ENCODE assay signal across 29 cellular contexts in genomic region chr11:112160452-112160851, GRCh38. TPM values are rescaled to one million over a fixed set of nuclear protein-coding genes. Genes with fewer than 3 reads are reported as not detected.
DNase-seq lines count a peak whose midpoint lies in the region; TF ChIP-seq lines count a peak whose summit lies in the region.
"Had no signal": no experiment of that assay in that cellular context is flagged by ENCODE, and none has a peak within 500 bp of the region (broad histone marks: within the 10 kb centered on the region; RNA-seq: fewer than 3 reads in every experiment).

No MANE protein-coding gene starts in this region.

- H3K27me3 Mint-ChIP-seq in MCF 10A (ENCODE audit: insufficient read depth, unreplicated experiment) = no peaks in the 10 kb centered on the region
- peaks cover 2% of the 10 kb centered on the region for H3K27me3 Mint-ChIP-seq in nephron progenitor cell (ENCODE audit: low read depth, poor library complexity)

- no peak overlapping the region for H2AFZ ChIP-seq in mammary epithelial cell (ENCODE audit: low read depth, low read length)

- intact Hi-C loops in MCF 10A (cut with micrococcal nuclease) = loop anchor here (10.0 kb wide), 1 partner anchor 286 kb away; the partner anchor contains the start of genes ALG9, CFAP68 and FDXACB1
- intact Hi-C loops in breast epithelium (cut with DNase I; ENCODE audit: low total_unique reads) = no loop called here
- intact Hi-C loops in mammary epithelial cell (cut with micrococcal nuclease) = no loop called here
- intact Hi-C loops in vagina (cut with DNase I) = no loop called here

- H3K36me3 Mint-ChIP-seq in MCF 10A (ENCODE audit: insufficient read depth, unreplicated experiment) (peaks cover 40% of the 10 kb centered on the region), nephron progenitor cell (ENCODE audit: low read depth) (peaks cover 5% of the 10 kb centered on the region)
- H3K36me3 Mint-ChIP-seq: IgD-negative memory B cell had no signal

- no peaks in the 10 kb centered on the region for H3K36me3 ChIP-seq in breast epithelium
- H3K36me3 ChIP-seq in mammary epithelial cell (ENCODE audit: insufficient read depth, low read length) = no peaks in the 10 kb centered on the region
- no peaks in the 10 kb centered on the region for H3K36me3 ChIP-seq in vagina
- H3K36me3 ChIP-seq: brain microvascular endothelial cell had no signal

- H3K4me1 ChIP-seq in breast epithelium = peaks cover 0 to 4% of the 10 kb centered on the region in 2 donors
- peaks cover 63% of the 10 kb centered on the region for H3K4me1 ChIP-seq in mammary epithelial cell (ENCODE audit: insufficient read depth, low read length)
- H3K4me1 ChIP-seq in vagina = peaks cover 21% of the 10 kb centered on the region

- POLR2A ChIA-PET in MCF 10A (lab: Yijun Ruan, JAX) = interaction anchor here (0.7 to 6.7 kb wide), 5 partner anchors 32 to 234 kb away, joined by 3 to 73 read pairs (median 4); partner anchors contain the start of genes SDHD and TIMM8B

- no peak for TF ChIP-seq POLR2A in breast epithelium (IDR thresholded peaks at IDR 0.05)
- no peak for TF ChIP-seq POLR2A in vagina (IDR thresholded peaks at IDR 0.05)

- DNase-seq in MCF 10A (ENCODE audit: unreplicated experiment) = no peak
- no peak for DNase-seq in breast epithelium (ENCODE audit: low spot score in 2 of 2)
- DNase-seq in mammary epithelial cell = no peak
- DNase-seq in nephron progenitor cell = no peak
- no peak for DNase-seq in vagina (ENCODE audit: extremely low spot score in 2 of 2)
- no peak for DNase-seq in epidermal melanocyte (ENCODE audit: insufficient read length, low spot score)
- DNase-seq in activated CD4-positive, alpha-beta T cell treated with anti-CD3 and anti-CD28 coated beads for 4 hours = no peak
- no peak for DNase-seq in activated naive CD4-positive, alpha-beta T cell treated with Interleukin-2 at 50 U/mL for 16 hours
- DNase-seq: activated CD4-positive, alpha-beta T cell treated with anti-CD3 and anti-CD28 coated beads, Interleukin-2, amount 10 ng/mL, durations not matched to agents 7 days and 5 days; amygdala; brain microvascular endothelial cell; CD4-positive, CD25-positive, alpha-beta regulatory T cell; NCI-H1092 treated with DMSO at 0.1 percent for 48 hours; NCI-H187 treated with DMSO at 0.1 percent for 48 hours; NCI-H2171; NCI-H510A; stimulated activated naive B cell treated with anti-CD40 and anti-IgM and Interleukin-4, amounts not matched to agents 10 μg/mL and 1 μg/mL and 100 μg/mL, for 72 hours; substantia nigra; T1000 had no signal

- H3K9me3 ChIP-seq in breast epithelium (no peaks in the 10 kb centered on the region), mammary epithelial cell (replicated peaks; ENCODE audit: insufficient read depth, low read length) (no peaks in the 10 kb centered on the region), vagina (no peaks in the 10 kb centered on the region)

- no peak overlapping the region for H3K9ac ChIP-seq in mammary epithelial cell (ENCODE audit: insufficient read depth, low read length)

- 100% methylated on average over 1 of the region's 1 CpG for whole genome bisulfite sequencing in mammary epithelial cell (ENCODE audit: low coverage, missing lambda C conversion rate)

- peak overlapping the region; percentile 96 for H3K4me3 Mint-ChIP-seq in MCF 10A (ENCODE audit: unreplicated experiment)
- no peak overlapping the region for H3K4me3 Mint-ChIP-seq in nephron progenitor cell
- H3K4me3 Mint-ChIP-seq: activated CD4-positive, alpha-beta T cell treated with anti-CD3 and anti-CD28 coated beads, Interleukin-2, amount 10 ng/mL, durations not matched to agents 7 days and 5 days; CD4-positive, CD25-positive, alpha-beta regulatory T cell; natural killer cell treated with Interleukin-12 subunit alpha and Interleukin-12 subunit beta and Interleukin-15 and Interleukin-18, amount 100 ng/mL, for 72 hours; stimulated activated naive B cell treated with anti-CD40 and anti-IgM and Interleukin-4, amounts not matched to agents 10 μg/mL and 1 μg/mL and 100 μg/mL, for 72 hours had no signal

- BruUV-seq in MCF 10A (replicated peaks; lab: Mats Ljungman, UMichigan) = no TSS peak
- BruUV-seq in mammary epithelial cell (replicated peaks; lab: Mats Ljungman, UMichigan) = no TSS peak

- H3K9me3 Mint-ChIP-seq in MCF 10A (ENCODE audit: unreplicated experiment) (no peaks in the 10 kb centered on the region), nephron progenitor cell (no peaks in the 10 kb centered on the region)
- H3K9me3 Mint-ChIP-seq: activated CD4-positive, alpha-beta T cell treated with anti-CD3 and anti-CD28 coated beads, Interleukin-2, amount 10 ng/mL, durations not matched to agents 7 days and 5 days; natural killer cell treated with Interleukin-12 subunit alpha and Interleukin-12 subunit beta and Interleukin-15 and Interleukin-18, amount 100 ng/mL, for 72 hours; stimulated activated naive B cell treated with anti-CD40 and anti-IgM and Interleukin-4, amounts not matched to agents 10 μg/mL and 1 μg/mL and 100 μg/mL, for 72 hours had no signal

- dilution Hi-C loops in mammary epithelial cell (cut with HindIII; ENCODE audit: low sequenced_read_pairs) = no loop called here

- CTCF ChIA-PET in MCF 10A (lab: Yijun Ruan, JAX) (interaction anchor here (0.7 to 1.1 kb wide), 2 partner anchors 47 to 71 kb away, joined by 3 read pairs; no protein-coding TSS in a partner anchor), mammary epithelial cell (lab: Charles Lee; ENCODE audit: low non-redundant PET) (no interaction called here)

- H3K4me3 ChIP-seq in breast epithelium (no peak overlapping the region), mammary epithelial cell (replicated peaks in 1 of 3; ENCODE audit: insufficient read depth in 1 of 3, low read depth in 2 of 3, low read length in 3 of 3) (no peak overlapping the region), vagina (peak overlapping the region in 1 of 2 donors; percentile 39)

- H3K79me2 ChIP-seq in mammary epithelial cell (ENCODE audit: insufficient read depth, low read length) = no peaks in the 10 kb centered on the region

- H3K4me2 ChIP-seq in mammary epithelial cell (ENCODE audit: insufficient read depth, low read depth, low read length) = no peak overlapping the region

- H3K27me3 ChIP-seq in breast epithelium (no peaks in the 10 kb centered on the region), mammary epithelial cell (ENCODE audit: insufficient read depth, low read length) (no peaks in the 10 kb centered on the region), vagina (no peaks in the 10 kb centered on the region)
- H3K27me3 ChIP-seq: brain microvascular endothelial cell had no signal

- H4K20me1 ChIP-seq in mammary epithelial cell (ENCODE audit: insufficient read depth, low read length) = no peaks in the 10 kb centered on the region

- H3K4me1 Mint-ChIP-seq in MCF 10A (ENCODE audit: insufficient read depth, unreplicated experiment) (peaks cover 53% of the 10 kb centered on the region), nephron progenitor cell (peaks cover 59% of the 10 kb centered on the region)
- H3K4me1 Mint-ChIP-seq: CD4-positive, CD25-positive, alpha-beta regulatory T cell had no signal

- peak overlapping the region; percentile 87 for H3K27ac Mint-ChIP-seq in MCF 10A (ENCODE audit: low read depth, unreplicated experiment)
- peak overlapping the region; percentile 62 for H3K27ac Mint-ChIP-seq in nephron progenitor cell
- H3K27ac Mint-ChIP-seq: activated CD4-positive, alpha-beta T cell treated with anti-CD3 and anti-CD28 coated beads, Interleukin-2, amount 10 ng/mL, durations not matched to agents 7 days and 5 days; activated naive CD4-positive, alpha-beta T cell treated with anti-CD3 and anti-CD28 coated beads, Interleukin-2, amount 50 U/mL, for 72 hours; CD4-positive, CD25-positive, alpha-beta regulatory T cell; IgD-negative memory B cell; stimulated activated naive B cell treated with anti-CD40 and anti-IgM and Interleukin-4, amounts not matched to agents 10 μg/mL and 1 μg/mL and 100 μg/mL, for 72 hours had no signal

- no peak overlapping the region for H3K27ac ChIP-seq in breast epithelium
- H3K27ac ChIP-seq in mammary epithelial cell (ENCODE audit: insufficient read depth, low read depth, low read length) = peak overlapping the region; percentile 6
- peak overlapping the region; percentile 55 for H3K27ac ChIP-seq in vagina
- H3K27ac ChIP-seq: brain microvascular endothelial cell, VCaP had no signal

- in situ Hi-C loops in mammary epithelial cell (cut with MboI; ENCODE audit: low sequenced_read_pairs in 2 of 2) = loop anchor here in 1 of 2 donors (10.0 kb wide), 1 partner anchor 46 kb away; no protein-coding TSS in a partner anchor

- TF ChIP-seq CTCF in MCF 10A (IDR thresholded peaks at IDR 0.05; ENCODE audit: unreplicated experiment) (no peak), breast epithelium (IDR thresholded peaks at IDR 0.05) (no peak), mammary epithelial cell (conservative IDR thresholded peaks at IDR 0.05 in 1 of 2, IDR thresholded peaks at IDR 0.05 in 1 of 2; ENCODE audit: extremely low read depth in 1 of 2, insufficient read depth in 1 of 2, low read depth in 1 of 2, low read length in 2 of 2) (no peak), nephron progenitor cell (IDR thresholded peaks at IDR 0.05) (no peak), vagina (IDR thresholded peaks at IDR 0.05) (no peak)

RNA-seq across cellular contexts. Expression of gene IL18, which starts 3.4 kb away (rescaled TPM):
- total RNA-seq in MCF 10A (2022) (124 and 189 TPM in 2 replicates), breast epithelium (10 to 100 TPM in 2 of 3 donors, 1 to 10 TPM in 1; 8.2 to 21.0 (median 16.8) TPM), mammary epithelial cell (1 to 10 TPM; 1.3 to 2.2 TPM), vagina (48.6 TPM)
- 5.1 TPM for polyA plus RNA-seq in mammary epithelial cell
- 13.1 TPM for polyA minus RNA-seq in mammary epithelial cell
- total RNA-seq: activated CD8-positive, alpha-beta memory T cell treated with anti-CD3 and anti-CD28 coated beads for 36 hours; activated naive CD4-positive, alpha-beta T cell treated with anti-CD3 and anti-CD28 coated beads, Interleukin-2, amount 50 U/mL, for 72 hours; Daoy; osteoblast had no signal
- polyA plus RNA-seq: CD4-positive, CD25-positive, alpha-beta regulatory T cell had no signal

RNA-seq across cellular contexts. Expression of gene TEX12, which starts 6.7 kb away (rescaled TPM):
- total RNA-seq in MCF 10A (2022) (not detected in 2 replicates), breast epithelium (1 to 10 TPM in 2 of 3 donors, not detected in 1; 1.2 to 1.3 TPM), mammary epithelial cell (under 1 TPM in 1 of 2 donors, not detected in 1; 0.50 TPM), vagina (not detected)
- not detected for polyA plus RNA-seq in mammary epithelial cell
- polyA minus RNA-seq in mammary epithelial cell = not detected
- total RNA-seq: A172; activated CD8-positive, alpha-beta memory T cell treated with anti-CD3 and anti-CD28 coated beads for 36 hours; Daoy; epithelial cell of proximal tubule; kidney epithelial cell; osteoblast had no signal

RNA-seq across cellular contexts. Expression of gene BCO2, which starts 14.9 kb away (rescaled TPM):
- total RNA-seq in MCF 10A (2022) (0.93 TPM in 1 of 2 replicates, not detected in the other), breast epithelium (10 to 100 TPM in 1 of 3 donors, 1 to 10 TPM in 2; 3.4 to 10.8 (median 5.2) TPM), mammary epithelial cell (1 to 10 TPM; 3.8 to 4.9 TPM), vagina (11.0 TPM)
- 1.5 TPM for polyA plus RNA-seq in mammary epithelial cell
- 10.7 TPM for polyA minus RNA-seq in mammary epithelial cell
- total RNA-seq: kidney epithelial cell had no signal
- polyA plus RNA-seq: CD4-positive, CD25-positive, alpha-beta regulatory T cell had no signal

Comparison
In these comparisons a context has a peak if more than half of its experiments do, and no peak if none do; other contexts are left out.
1. H3K27ac ChIP-seq: peak in mammary epithelial cell (single experiment) and vagina (single experiment); none in breast epithelium (0 of 2).